8 cellular contexts compared by ENCODE assay signal in genomic region chr10:15169555-15170407, GRCh38. TPM values are rescaled to one million over a fixed set of nuclear protein-coding genes. Genes with fewer than 3 reads are reported as not detected.
DNase-seq lines count a peak whose midpoint lies in the region; ATAC-seq, FAIRE-seq and TF ChIP-seq lines count a peak whose summit lies in the region.

No MANE protein-coding gene starts in this region.

- H3K4me1 Mint-ChIP-seq in activated naive CD8-positive, alpha-beta T cell (ENCODE audit: low read depth), result peaks cover 61% of the 10 kb centered on the region
- H3K4me1 Mint-ChIP-seq in naive thymus-derived CD8-positive, alpha-beta T cell, result peaks cover 29 to 71% (median 62%) of the 10 kb centered on the region in 4 donors

- no peaks in the 10 kb centered on the region for H3K9me3 ChIP-seq in A549
- H3K9me3 ChIP-seq in tibial artery, result no peaks in the 10 kb centered on the region

- CTCF ChIA-PET in A549 (lab: Yijun Ruan, JAX), result interaction anchor here (1.4 kb wide), 1 partner anchor 10 kb away, joined by 5 read pairs; no protein-coding TSS in a partner anchor

- no peak for ATAC-seq in A549
- peak; percentile 34 to 41 for ATAC-seq in naive thymus-derived CD8-positive, alpha-beta T cell
- no peak for ATAC-seq in GM18907 (IDR thresholded peaks at IDR 0.05; ENCODE audit: unreplicated experiment)
- no peak for ATAC-seq in HG03354 (IDR thresholded peaks at IDR 0.05; ENCODE audit: poor library complexity, severe bottlenecking, unreplicated experiment)

- H3K27me3 ChIP-seq in tibial artery, result no peaks in the 10 kb centered on the region

- DNase-seq in A549 (ENCODE audit: low read depth in 1 of 2, low spot score in 1 of 2), result no peak
- DNase-seq in OCI-M1 (lab: John Stamatoyannopoulos, UW), result peak; percentile 57
- peak; percentile 20 to 82 (median 60) for DNase-seq in naive thymus-derived CD8-positive, alpha-beta T cell
- DNase-seq in cerebellum (ENCODE audit: low spot score), result no peak
- no peak for DNase-seq in tibial artery

- no peak for FAIRE-seq in A549 (lab: Jason Lieb, UNC)

- TF ChIP-seq CTCF in A549 (IDR thresholded peaks at IDR 0.05) (no peak), tibial artery (IDR thresholded peaks at IDR 0.05) (no peak)

- H3K27ac ChIP-seq in A549 (peak overlapping the region in 1 of 2 experiments; percentile 73; a peak in 3 of 6 replicates), tibial artery (peak overlapping the region in 1 of 2 donors; percentile 58)

- no peak for TF ChIP-seq RAD21 in A549 (conservative IDR thresholded peaks at IDR 0.05 in 1 of 2, IDR thresholded peaks at IDR 0.05 in 1 of 2)

- no peaks in the 10 kb centered on the region for H3K36me3 Mint-ChIP-seq in activated naive CD8-positive, alpha-beta T cell
- H3K36me3 Mint-ChIP-seq in naive thymus-derived CD8-positive, alpha-beta T cell, result no peaks in the 10 kb centered on the region

- peak overlapping the region; percentile 81 for H3K4me2 ChIP-seq in A549

- no peaks in the 10 kb centered on the region for H3K9me3 Mint-ChIP-seq in activated naive CD8-positive, alpha-beta T cell (ENCODE audit: low read depth)
- H3K9me3 Mint-ChIP-seq in naive thymus-derived CD8-positive, alpha-beta T cell, result no peaks in the 10 kb centered on the region

- H3K4me3 Mint-ChIP-seq in activated naive CD8-positive, alpha-beta T cell, result peak overlapping the region; percentile 84
- peak overlapping the region; percentile 76 to 97 (median 88) for H3K4me3 Mint-ChIP-seq in naive thymus-derived CD8-positive, alpha-beta T cell

- intact Hi-C loops in tibial artery (cut with DNase I; ENCODE audit: low total_unique reads), result loop anchor here (10.0 kb wide), 1 partner anchor 75 kb away; the partner anchor contains the start of gene RPP38

- POLR2A ChIA-PET in A549 (lab: Yijun Ruan, JAX), result interaction anchor here (1.2 to 1.3 kb wide), 2 partner anchors 33 to 72 kb away, joined by 3 to 5 read pairs; partner anchors contain the start of gene RPP38
- POLR2A ChIA-PET in naive thymus-derived CD8-positive, alpha-beta T cell (lab: Charles Lee), result interaction anchor here (0.7 to 8.7 kb wide), 16 partner anchors 9 to 1381 kb away, joined by 3 to 181 read pairs (median 6); partner anchors contain the start of gene RPP38

- H3K4me1 ChIP-seq in A549 (peaks cover 17% of the 10 kb centered on the region), tibial artery (peaks cover 0 to 25% (median 15%) of the 10 kb centered on the region in 4 donors)

- H3K27me3 Mint-ChIP-seq in activated naive CD8-positive, alpha-beta T cell, result no peaks in the 10 kb centered on the region
- no peaks in the 10 kb centered on the region for H3K27me3 Mint-ChIP-seq in naive thymus-derived CD8-positive, alpha-beta T cell

- H3K4me3 ChIP-seq in A549 (no peak overlapping the region), tibial artery (no peak overlapping the region)

- TF ChIP-seq EP300 in A549 (IDR thresholded peaks at IDR 0.05), result no peak

- 80% methylated on average over 16 of the region's 16 CpGs for WGBS in A549 (ENCODE audit: missing lambda C conversion rate)

- peak overlapping the region; percentile 89 for H3K27ac Mint-ChIP-seq in activated naive CD8-positive, alpha-beta T cell
- H3K27ac Mint-ChIP-seq in naive thymus-derived CD8-positive, alpha-beta T cell, result peak overlapping the region; percentile 70 to 97 (median 94)

- TF ChIP-seq POLR2A in A549 (IDR thresholded peaks at IDR 0.05; ENCODE audit: low read length), result no peak

- no peaks in the 10 kb centered on the region for H3K36me3 ChIP-seq in tibial artery

TF ChIP-seq in A549, 52 proteins besides CTCF, POLR2A, EP300 and RAD21:
- no peak for TF ChIP-seq ZFP36 (IDR thresholded peaks at IDR 0.05; ENCODE audit: borderline replicate concordance, partially characterized antibody)
- no peak for TF ChIP-seq EHMT2 (IDR thresholded peaks at IDR 0.05; ENCODE audit: low read depth)
- TF ChIP-seq PBX3 (IDR thresholded peaks at IDR 0.05), result no peak
- TF ChIP-seq KDM5A (IDR thresholded peaks at IDR 0.05), result no peak
- no peak for TF ChIP-seq RARB (CRISPR knock-in tag; IDR thresholded peaks at IDR 0.05)
- no peak for TF ChIP-seq CBX8 (IDR thresholded peaks at IDR 0.05)
- TF ChIP-seq JUNB (IDR thresholded peaks at IDR 0.05), result no peak
- TF ChIP-seq ELK1 (IDR thresholded peaks at IDR 0.05; ENCODE audit: low read depth, low read length), result no peak
- TF ChIP-seq GATA3 (IDR thresholded peaks at IDR 0.05; ENCODE audit: borderline replicate concordance), result no peak
- no peak for TF ChIP-seq ZSCAN20 (CRISPR knock-in tag; IDR thresholded peaks at IDR 0.05)
- no peak for TF ChIP-seq BCL3 (IDR thresholded peaks at IDR 0.05)
- no peak for TF ChIP-seq RNF2 (IDR thresholded peaks at IDR 0.05; ENCODE audit: borderline replicate concordance, low read depth)
- no peak for TF ChIP-seq CHD2 (IDR thresholded peaks at IDR 0.05; ENCODE audit: low read length, partially characterized antibody)
- no peak for TF ChIP-seq FOSB (CRISPR knock-in tag; IDR thresholded peaks at IDR 0.05)
- TF ChIP-seq, protein P1, sequence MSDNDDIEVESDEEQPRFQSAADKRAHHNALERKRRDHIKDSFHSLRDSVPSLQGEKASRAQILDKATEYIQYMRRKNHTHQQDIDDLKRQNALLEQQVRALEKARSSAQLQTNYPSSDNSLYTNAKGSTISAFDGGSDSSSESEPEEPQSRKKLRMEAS (IDR thresholded peaks at IDR 0.05), result no peak
- no peak for TF ChIP-seq EHF (CRISPR knock-in tag; IDR thresholded peaks at IDR 0.05)
- no peak for TF ChIP-seq TFCP2L1 (CRISPR knock-in tag; IDR thresholded peaks at IDR 0.05)

RNA-seq across cellular contexts. Expression of gene NMT2, which starts 1.3 kb away (rescaled TPM):
- polyA plus RNA-seq in A549 (2011; rRNA removed) (13.1 and 14.7 TPM in 2 replicates), A549 (2017; fragmentation: RNase III; extraction: RNeasy Plus Mini Kit Qiagen cat#74134 plus additional on column Dnase treatment) (19.6 to 23.2 TPM (median 22.5 TPM) in 3 replicates)
- 9.0 and 9.3 TPM in 2 replicates for polyA plus RNA-seq in A549 (2012; cell fraction: cytosol; rRNA removed)
- 5.6 and 16.5 TPM in 2 replicates for polyA plus RNA-seq in A549 (2012; cell fraction: nucleus; rRNA removed)
- polyA minus RNA-seq in A549 (2011; rRNA and poly(A)+ RNA removed), result 5.5 and 7.5 TPM in 2 replicates
- 10 to 100 TPM; 81.3 to 86.4 TPM for total RNA-seq in naive thymus-derived CD8-positive, alpha-beta T cell
- 10 to 100 TPM; 31.7 to 40.4 (median 34.9) TPM for polyA plus RNA-seq in naive thymus-derived CD8-positive, alpha-beta T cell
- total RNA-seq in cerebellum, result 35.0 TPM

Comparison
In these comparisons a context has a peak if more than half of its experiments do, and no peak if none do; other contexts are left out.
1. ATAC-seq: peak in naive thymus-derived CD8-positive, alpha-beta T cell (2 of 2); none in A549 (0 of 2), GM18907 (single experiment) and HG03354 (single experiment).
2. DNase-seq: peak in OCI-M1 (single experiment) and naive thymus-derived CD8-positive, alpha-beta T cell (10 of 10); none in A549 (0 of 2), cerebellum (single experiment) and tibial artery (0 of 2).